10 cellular contexts compared by ENCODE assay signal in genomic region chr1:14733053-14733778, GRCh38.
DNase-seq lines count a peak whose midpoint lies in the region; ATAC-seq and TF ChIP-seq lines count a peak whose summit lies in the region.
"Had no signal": no experiment of that assay in that cellular context is flagged by ENCODE, and none has a peak within 500 bp of the region (broad histone marks: within the 10 kb centered on the region; RNA-seq: fewer than 3 reads in every experiment).

No MANE protein-coding gene starts in this region.

- H3K36me3 Mint-ChIP-seq in nephron progenitor cell (ENCODE audit: low read depth): no peaks in the 10 kb centered on the region

- H3K4me1 Mint-ChIP-seq in nephron progenitor cell: peaks cover 76% of the 10 kb centered on the region

- ATAC-seq in GM18870 (IDR thresholded peaks at IDR 0.05; ENCODE audit: unreplicated experiment): no peak
- ATAC-seq in HG03175 (IDR thresholded peaks at IDR 0.05; ENCODE audit: unreplicated experiment): no peak

- no peak for TF ChIP-seq CTCF in nephron progenitor cell (IDR thresholded peaks at IDR 0.05)

- no peaks in the 10 kb centered on the region for H3K9me3 Mint-ChIP-seq in nephron progenitor cell

- peaks cover 7% of the 10 kb centered on the region for H3K27me3 Mint-ChIP-seq in nephron progenitor cell (ENCODE audit: low read depth, poor library complexity)

- H3K27ac Mint-ChIP-seq in nephron progenitor cell: peak overlapping the region; percentile 94

- in situ Hi-C loops in KBM-7 (cut with MboI; ENCODE audit: low pct_unique_long_range_greater_than_20kb, low sequenced_read_pairs): no loop called here

- peak overlapping the region; percentile 67 for H3K4me3 Mint-ChIP-seq in nephron progenitor cell

- DNase-seq in EH (ENCODE audit: low read depth) (peak; percentile 2), KBM-7 (peak; percentile 57), ecto neural progenitor cell (ENCODE audit: low spot score) (peak; percentile 72), nephron progenitor cell (no peak), NCI-H2029 (lab: John Stamatoyannopoulos, UW) (no peak), superior temporal gyrus (ENCODE audit: extremely low spot score) (no peak)
- DNase-seq: KG1, SW 1271 had no signal

Comparison
In these comparisons a context has a peak if more than half of its experiments do, and no peak if none do; other contexts are left out.
1. DNase-seq: peak in EH (single experiment), KBM-7 (single experiment) and ecto neural progenitor cell (single experiment); none in nephron progenitor cell (single experiment), NCI-H2029 (single experiment) and superior temporal gyrus (single experiment).